ENCODE assay signal across 8 cellular contexts in genomic region chr16:68235105-68235881, GRCh38. TPM values are rescaled to one million over a fixed set of nuclear protein-coding genes. Genes with fewer than 3 reads are reported as not detected.
A peak's percentile ranks its signal among the peaks of the same experiment; 100 is the strongest.
DNase-seq lines count a peak whose midpoint lies in the region; TF ChIP-seq lines count a peak whose summit lies in the region.

No MANE protein-coding gene starts in this region.

- H3K27me3 ChIP-seq in endocrine pancreas (ENCODE audit: control insufficient read depth, insufficient read depth, low read length) (no peaks in the 10 kb centered on the region), neural cell (ENCODE audit: insufficient read depth, low read depth, low read length) (peaks cover 49% of the 10 kb centered on the region)

- TF ChIP-seq EP300 in neural cell (conservative IDR thresholded peaks at IDR 0.05; ENCODE audit: poor library complexity, severe bottlenecking): no peak

- no peak for TF ChIP-seq CTCF in neural cell (IDR thresholded peaks at IDR 0.05; ENCODE audit: poor library complexity, severe bottlenecking)

- H3F3A ChIP-seq in neural cell (ENCODE audit: insufficient read depth, low read length, poor library complexity, severe bottlenecking): no peaks in the 10 kb centered on the region

- no peak overlapping the region for H2AFZ ChIP-seq in neural cell (ENCODE audit: low read depth, low read length)

- H3K4me3 ChIP-seq in endocrine pancreas (ENCODE audit: control insufficient read depth, insufficient read depth, low read length) (no peak overlapping the region), neural cell (ENCODE audit: low read length) (peak overlapping the region; percentile 28)

- peak overlapping the region; percentile 86 for H3K9ac ChIP-seq in endocrine pancreas (ENCODE audit: control insufficient read depth, insufficient read depth, low read length)
- H3K9ac ChIP-seq in neural cell (ENCODE audit: low read length): no peak overlapping the region

- H3K9me3 ChIP-seq in endocrine pancreas (ENCODE audit: control insufficient read depth, low read length) (no peaks in the 10 kb centered on the region), neural cell (ENCODE audit: low read length) (no peaks in the 10 kb centered on the region)

- no peak for TF ChIP-seq RAD21 in neural cell (conservative IDR thresholded peaks at IDR 0.05)

- H3K79me2 ChIP-seq in neural cell (replicated peaks; ENCODE audit: insufficient read depth, low read length): no peaks in the 10 kb centered on the region

- no peaks in the 10 kb centered on the region for H3K4me1 ChIP-seq in endocrine pancreas (ENCODE audit: control insufficient read depth, insufficient read depth, low read length)

- no peaks in the 10 kb centered on the region for H3K9me2 ChIP-seq in neural cell (ENCODE audit: insufficient read depth, low read length)

- DNase-seq in COLO668 (lab: John Stamatoyannopoulos, UW; ENCODE audit: unreplicated experiment): peak; percentile 70
- DNase-seq in NCI-H226: peak; percentile 12
- no peak for DNase-seq in SKM-1 (lab: John Stamatoyannopoulos, UW; ENCODE audit: unreplicated experiment)
- no peak for DNase-seq in NOMO-1 treated with dmso at 0.1 percent for 144 hours (lab: John Stamatoyannopoulos, UW; ENCODE audit: unreplicated experiment)
- no peak for DNase-seq in NCI-H2196 treated with DMSO at 0.1 percent for 48 hours (lab: John Stamatoyannopoulos, UW; ENCODE audit: unreplicated experiment)
- no peak for DNase-seq in NCI-H1930 (lab: John Stamatoyannopoulos, UW)

- H3K4me2 ChIP-seq in neural cell (ENCODE audit: low read length): no peak overlapping the region

- no peaks in the 10 kb centered on the region for H3K36me3 ChIP-seq in endocrine pancreas (ENCODE audit: control insufficient read depth, insufficient read depth, low read length)
- H3K36me3 ChIP-seq in neural cell (ENCODE audit: insufficient read depth, low read length): no peaks in the 10 kb centered on the region

- no peaks in the 10 kb centered on the region for H4K20me1 ChIP-seq in neural cell (ENCODE audit: insufficient read depth)

- no peak overlapping the region for H3K27ac ChIP-seq in neural cell (ENCODE audit: low read length)

TF ChIP-seq in neural cell, 6 proteins besides CTCF, POLR2A, EP300 and RAD21:
- no peak for TF ChIP-seq REST (IDR thresholded peaks at IDR 0.05; ENCODE audit: borderline replicate concordance)
- peak; percentile 0 for TF ChIP-seq EZH2 (IDR thresholded peaks at IDR 0.05; ENCODE audit: borderline replicate concordance, insufficient read depth, low read length, poor library complexity, severe bottlenecking)

RNA-seq across cellular contexts. Expression of gene ESRP2, which starts 0.6 kb away (rescaled TPM):
- not detected in 2 replicates for polyA plus RNA-seq in neural cell
- polyA minus RNA-seq in neural cell: not detected in 2 replicates

RNA-seq across cellular contexts. Expression of gene PLA2G15, which starts 9.9 kb away (rescaled TPM):
- polyA plus RNA-seq in neural cell: 19.6 and 28.0 TPM in 2 replicates
- 20.2 and 23.7 TPM in 2 replicates for polyA minus RNA-seq in neural cell

RNA-seq across cellular contexts. Expression of gene SLC7A6, which starts 29.0 kb away (rescaled TPM):
- polyA plus RNA-seq in neural cell: 36.0 and 39.3 TPM in 2 replicates
- polyA minus RNA-seq in neural cell: 24.2 and 38.5 TPM in 2 replicates

Comparison
In these comparisons a context has a peak if more than half of its experiments do, and no peak if none do; other contexts are left out.
1. DNase-seq: peak in COLO668 (single experiment) and NCI-H226 (single experiment); none in SKM-1 (single experiment), NOMO-1 treated with dmso at 0.1 percent for 144 hours (single experiment), NCI-H2196 treated with DMSO at 0.1 percent for 48 hours (single experiment) and NCI-H1930 (0 of 2).